ENCODE assay signal across 18 cellular contexts in the genomic region with DNA sequence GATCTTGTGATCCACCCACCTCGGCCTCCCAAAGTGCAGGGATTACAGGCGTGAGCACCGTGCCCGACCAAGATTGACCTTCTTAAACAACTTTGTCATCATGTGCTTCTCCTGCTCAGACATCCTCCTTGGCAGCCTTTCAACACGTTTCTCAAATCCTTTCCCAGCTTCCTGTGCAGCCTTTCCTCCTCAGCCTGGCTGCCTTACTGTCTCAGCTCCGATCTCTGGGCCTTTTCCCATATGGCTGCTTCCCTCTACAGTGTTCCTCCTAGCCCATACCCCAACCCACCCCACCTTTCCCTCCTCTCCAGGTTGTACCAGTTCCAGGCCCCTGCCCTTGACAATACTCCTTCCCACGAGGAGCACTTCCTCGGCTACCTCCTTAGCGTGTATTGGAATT. TPM values are rescaled to one million over a fixed set of nuclear protein-coding genes. Genes with fewer than 3 reads are reported as not detected.
DNase-seq lines count a peak whose midpoint lies in the region; ATAC-seq and TF ChIP-seq lines count a peak whose summit lies in the region.
"Had no signal": no experiment of that assay in that cellular context is flagged by ENCODE, and none has a peak within 500 bp of the region (broad histone marks: within the 10 kb centered on the region; RNA-seq: fewer than 3 reads in every experiment).

No MANE protein-coding gene starts in this region.

- H3K36me3 Mint-ChIP-seq in CD8-positive, alpha-beta memory T cell: peaks cover 4 to 53% (median 18%) of the 10 kb centered on the region in 3 donors
- H3K36me3 Mint-ChIP-seq in effector memory CD8-positive, alpha-beta T cell (ENCODE audit: insufficient read depth): peaks cover 15% of the 10 kb centered on the region
- peaks cover 22% of the 10 kb centered on the region for H3K36me3 Mint-ChIP-seq in memory B cell

- no peak for ATAC-seq in effector memory CD8-positive, alpha-beta T cell (replicated peaks)
- ATAC-seq in memory B cell (ENCODE audit: low read depth): no peak

- H3K4me3 Mint-ChIP-seq in CD8-positive, alpha-beta memory T cell: peak overlapping the region in 1 of 7 donors; percentile 9
- no peak overlapping the region for H3K4me3 Mint-ChIP-seq in effector memory CD8-positive, alpha-beta T cell
- H3K4me3 Mint-ChIP-seq in memory B cell: no peak overlapping the region
- H3K4me3 Mint-ChIP-seq: activated naive CD4-positive, alpha-beta T cell treated with anti-CD3 and anti-CD28 coated beads, Interleukin-2, amount 10 ng/mL, durations not matched to agents 7 days and 5 days; mesothelial cell of epicardium; T-helper 2 cell treated with Interferon-gamma antibody and Interleukin-4, amounts not matched to agents 5 μg/mL and 100 μg/mL, for 36 hours had no signal

- TF ChIP-seq POLR2A in prostate gland (IDR thresholded peaks at IDR 0.05): no peak

- WGBS in prostate gland: 64% methylated on average over 9 of the region's 9 CpGs

- H3K9me3 Mint-ChIP-seq in CD8-positive, alpha-beta memory T cell: no peaks in the 10 kb centered on the region
- no peaks in the 10 kb centered on the region for H3K9me3 Mint-ChIP-seq in effector memory CD8-positive, alpha-beta T cell
- peaks cover 3% of the 10 kb centered on the region for H3K9me3 Mint-ChIP-seq in memory B cell
- H3K9me3 Mint-ChIP-seq: activated naive CD4-positive, alpha-beta T cell treated with anti-CD3 and anti-CD28 coated beads, Interleukin-2, amount 10 ng/mL, durations not matched to agents 7 days and 5 days; T-helper 2 cell treated with Interferon-gamma antibody and Interleukin-4, amounts not matched to agents 5 μg/mL and 100 μg/mL, for 36 hours had no signal

- CTCF ChIA-PET in AG04450 (lab: Charles Lee): no interaction called here
- CTCF ChIA-PET in CD8-positive, alpha-beta memory T cell (lab: Charles Lee): no interaction called here

- H3K27ac Mint-ChIP-seq in CD8-positive, alpha-beta memory T cell: peak overlapping the region in 7 of 8 donors; percentile 14 to 88 (median 28)
- H3K27ac Mint-ChIP-seq in effector memory CD8-positive, alpha-beta T cell: peak overlapping the region; percentile 23 to 49
- H3K27ac Mint-ChIP-seq in memory B cell: peak overlapping the region; percentile 39
- H3K27ac Mint-ChIP-seq: activated naive CD4-positive, alpha-beta T cell treated with anti-CD3 and anti-CD28 coated beads, Interleukin-2, amount 10 ng/mL, durations not matched to agents 7 days and 5 days; mesothelial cell of epicardium; T-helper 2 cell treated with Interferon-gamma antibody and Interleukin-4, amounts not matched to agents 5 μg/mL and 100 μg/mL, for 36 hours had no signal

- no peak for TF ChIP-seq CTCF in AG04450 (IDR thresholded peaks at IDR 0.05; ENCODE audit: low read depth, low read length)
- TF ChIP-seq CTCF in prostate gland (IDR thresholded peaks at IDR 0.05): no peak

- H3K4me3 ChIP-seq in AG04450 (ENCODE audit: low read depth, low read length) (no peak overlapping the region), prostate gland (no peak overlapping the region)
- no peak overlapping the region for H3K4me3 ChIP-seq in CD8-positive, alpha-beta memory T cell (ENCODE audit: low read length)
- H3K4me3 ChIP-seq: cardiac muscle cell had no signal

- H3K36me3 ChIP-seq in CD8-positive, alpha-beta memory T cell (ENCODE audit: insufficient read depth, low read length): peaks cover 5% of the 10 kb centered on the region
- H3K36me3 ChIP-seq in prostate gland: no peaks in the 10 kb centered on the region
- H3K36me3 ChIP-seq: cardiac muscle cell had no signal

- peaks cover 20% of the 10 kb centered on the region for H3K4me1 ChIP-seq in CD8-positive, alpha-beta memory T cell (ENCODE audit: insufficient read depth, low read length)
- no peaks in the 10 kb centered on the region for H3K4me1 ChIP-seq in prostate gland (replicated peaks)

- peak overlapping the region; percentile 21 for H3K27ac ChIP-seq in AG04450 (ENCODE audit: low read depth, low read length)
- no peak overlapping the region for H3K27ac ChIP-seq in CD8-positive, alpha-beta memory T cell (ENCODE audit: low read depth, low read length)
- no peak overlapping the region for H3K27ac ChIP-seq in prostate gland
- H3K27ac ChIP-seq: cardiac muscle cell had no signal

- no peaks in the 10 kb centered on the region for H3K27me3 Mint-ChIP-seq in CD8-positive, alpha-beta memory T cell
- H3K27me3 Mint-ChIP-seq in effector memory CD8-positive, alpha-beta T cell: no peaks in the 10 kb centered on the region
- no peaks in the 10 kb centered on the region for H3K27me3 Mint-ChIP-seq in memory B cell
- H3K27me3 Mint-ChIP-seq: activated naive CD4-positive, alpha-beta T cell treated with anti-CD3 and anti-CD28 coated beads, Interleukin-2, amount 10 ng/mL, durations not matched to agents 7 days and 5 days had no signal

- peaks cover 47 to 73% (median 69%) of the 10 kb centered on the region in 3 donors for H3K4me1 Mint-ChIP-seq in CD8-positive, alpha-beta memory T cell
- peaks cover 27 to 55% of the 10 kb centered on the region in 2 donors for H3K4me1 Mint-ChIP-seq in effector memory CD8-positive, alpha-beta T cell (ENCODE audit: low read depth in 2 of 2)
- H3K4me1 Mint-ChIP-seq in memory B cell: peaks cover 25% of the 10 kb centered on the region
- H3K4me1 Mint-ChIP-seq: mesothelial cell of epicardium had no signal

- H3K27me3 ChIP-seq in AG04450 (ENCODE audit: control insufficient read depth, insufficient read depth, low read length) (no peaks in the 10 kb centered on the region), prostate gland (replicated peaks; ENCODE audit: insufficient read depth) (no peaks in the 10 kb centered on the region)
- no peaks in the 10 kb centered on the region for H3K27me3 ChIP-seq in CD8-positive, alpha-beta memory T cell (ENCODE audit: insufficient read depth, low read length, poor library complexity, severe bottlenecking)
- H3K27me3 ChIP-seq: cardiac muscle cell had no signal

- H3K9me3 ChIP-seq in AG04450 (ENCODE audit: control insufficient read depth, insufficient read depth, low read length): no peaks in the 10 kb centered on the region
- no peaks in the 10 kb centered on the region for H3K9me3 ChIP-seq in CD8-positive, alpha-beta memory T cell (ENCODE audit: low read length)
- H3K9me3 ChIP-seq in prostate gland: no peaks in the 10 kb centered on the region

- POLR2A ChIA-PET in AG04450 (lab: Yijun Ruan, JAX): no interaction called here
- POLR2A ChIA-PET in CD8-positive, alpha-beta memory T cell (lab: Charles Lee): no interaction called here

- intact Hi-C loops in prostate gland (cut with DNase I): no loop called here

- DNase-seq in AG04450 (ENCODE audit: low read depth, low spot score) (no peak), memory B cell (ENCODE audit: low spot score in 2 of 2) (no peak), prostate gland (ENCODE audit: low spot score) (no peak), NCI-H1092 treated with DMSO at 0.1 percent for 48 hours (lab: John Stamatoyannopoulos, UW) (no peak), DMS53 (lab: John Stamatoyannopoulos, UW) (no peak)
- no peak for DNase-seq in CD8-positive, alpha-beta memory T cell
- DNase-seq in effector memory CD8-positive, alpha-beta T cell: no peak
- no peak for DNase-seq in activated CD4-positive, alpha-beta T cell treated with anti-CD3 and anti-CD28 coated beads, Interleukin-2, amount 50 U/mL, for 48 hours
- DNase-seq: activated CD4-positive, CD25-positive, alpha-beta regulatory T cell treated with anti-CD3 and anti-CD28 coated beads, Interleukin-2, amount 50 U/mL, for 72 hours; activated naive CD4-positive, alpha-beta T cell treated with anti-CD3 and anti-CD28 coated beads, Interleukin-2, amount 10 ng/mL, durations not matched to agents 7 days and 5 days; head of caudate nucleus; islet precursor cell; Karpas-422; nucleus accumbens; SIG-M5 had no signal

RNA-seq across cellular contexts. Expression of a gene that starts 7.2 kb away (rescaled TPM):
- polyA plus RNA-seq in AG04450 (2011; rRNA removed): 22.1 and 26.2 TPM in 2 replicates
- 6.7 and 8.5 TPM in 2 replicates for polyA minus RNA-seq in AG04450 (2011; rRNA and poly(A)+ RNA removed)
- total RNA-seq in CD8-positive, alpha-beta memory T cell: 10 to 100 TPM; 39.1 to 43.5 TPM
- 92.6 TPM for polyA plus RNA-seq in CD8-positive, alpha-beta memory T cell
- total RNA-seq in prostate gland: 10 to 100 TPM; 28.5 to 29.5 TPM

RNA-seq across cellular contexts. Expression of a gene that starts 58.9 kb away (rescaled TPM):
- 14.8 and 21.7 TPM in 2 replicates for polyA plus RNA-seq in AG04450 (2011; rRNA removed)
- 8.2 and 15.8 TPM in 2 replicates for polyA minus RNA-seq in AG04450 (2011; rRNA and poly(A)+ RNA removed)
- 10 to 100 TPM; 13.1 to 13.4 TPM for total RNA-seq in CD8-positive, alpha-beta memory T cell
- polyA plus RNA-seq in CD8-positive, alpha-beta memory T cell: 11.2 TPM
- 10 to 100 TPM in 1 of 2 donors, 1 to 10 TPM in 1; 9.0 to 17.6 TPM for total RNA-seq in prostate gland

RNA-seq across cellular contexts. Expression of a gene that starts 59.1 kb away (rescaled TPM):
- 21.2 and 26.3 TPM in 2 replicates for polyA plus RNA-seq in AG04450 (2011; rRNA removed)
- polyA minus RNA-seq in AG04450 (2011; rRNA and poly(A)+ RNA removed): 20.3 and 24.5 TPM in 2 replicates
- total RNA-seq in CD8-positive, alpha-beta memory T cell: 1 to 10 TPM; 5.8 to 7.4 TPM
- 4.7 TPM for polyA plus RNA-seq in CD8-positive, alpha-beta memory T cell
- 10 to 100 TPM; 43.9 to 96.5 TPM for total RNA-seq in prostate gland

Comparison
In these comparisons a context has a peak if more than half of its experiments do, and no peak if none do; other contexts are left out.
1. RNA of a gene that starts 59.1 kb away (total RNA-seq): 43.9 to 96.5 TPM in prostate gland; 5.8 to 7.4 TPM in CD8-positive, alpha-beta memory T cell; every median in the first group is over 4 times any median in the second.
2. Peak in every context shown above with its lines, with median percentiles within 50 percentile points of each other: H3K27ac Mint-ChIP-seq.